In genomic region chr2:136863874-136864273, GRCh38 we compare ENCODE assay signal across 20 cellular contexts.
DNase-seq lines count a peak whose midpoint lies in the region; ATAC-seq and TF ChIP-seq lines count a peak whose summit lies in the region.
"Had no signal": no experiment of that assay in that cellular context is flagged by ENCODE, and none has a peak within 500 bp of the region (broad histone marks: within the 10 kb centered on the region; RNA-seq: fewer than 3 reads in every experiment).

No MANE protein-coding gene starts in this region.

- 1 to 3% methylated on average over 4 of the region's 4 CpGs for WGBS in aorta, 2 donors

- H3K4me3 ChIP-seq in left ventricle myocardium inferior (no peak overlapping the region), aorta (ENCODE audit: low read length in 2 of 2) (peak overlapping the region in 1 of 2 donors; percentile 64)
- H3K4me3 ChIP-seq: A549 had no signal

- intact Hi-C loops in left ventricle myocardium inferior (cut with micrococcal nuclease) (no loop called here), Right ventricle myocardium inferior (cut with DNase I) (no loop called here), aorta (cut with DNase I) (no loop called here)

- TF ChIP-seq CTCF in left ventricle myocardium inferior (IDR thresholded peaks at IDR 0.05; ENCODE audit: borderline replicate concordance) (no peak), nephron (IDR thresholded peaks at IDR 0.05; ENCODE audit: unreplicated experiment in 3 of 3) (no peak)

- H3K27ac Mint-ChIP-seq in nephron: peak overlapping the region in 2 of 3 experiments; percentile 56 to 62
- H3K27ac Mint-ChIP-seq: B cell, CD14-positive monocyte, HFFc6 had no signal

- no peaks in the 10 kb centered on the region for H3K4me1 Mint-ChIP-seq in nephron
- H3K4me1 Mint-ChIP-seq: B cell, CD14-positive monocyte had no signal

- H3K9me3 Mint-ChIP-seq in nephron: no peaks in the 10 kb centered on the region

- H3K27me3 Mint-ChIP-seq in nephron (ENCODE audit: low read depth): no peaks in the 10 kb centered on the region
- H3K27me3 Mint-ChIP-seq: B cell had no signal

- H3K36me3 ChIP-seq in left ventricle myocardium inferior: no peaks in the 10 kb centered on the region
- no peaks in the 10 kb centered on the region for H3K36me3 ChIP-seq in aorta (ENCODE audit: control insufficient read depth in 1 of 2, insufficient read depth in 2 of 2, low read length in 1 of 2)

- H3K27me3 ChIP-seq in left ventricle myocardium inferior (ENCODE audit: low read depth) (no peaks in the 10 kb centered on the region), aorta (ENCODE audit: control insufficient read depth in 1 of 2, insufficient read depth in 2 of 2, low read length in 1 of 2) (no peaks in the 10 kb centered on the region)

- H3K9me3 ChIP-seq in left ventricle myocardium inferior (replicated peaks) (no peaks in the 10 kb centered on the region), aorta (ENCODE audit: control insufficient read depth, low read length) (no peaks in the 10 kb centered on the region)
- H3K9me3 ChIP-seq: A549 had no signal

- ATAC-seq in Right ventricle myocardium inferior: no peak
- peak; percentile 75 for ATAC-seq in aorta (ENCODE audit: low FRiP score)
- ATAC-seq in GM21723 (IDR thresholded peaks at IDR 0.05; ENCODE audit: unreplicated experiment): no peak
- ATAC-seq: A549 had no signal

- no peak overlapping the region for H3K4me3 Mint-ChIP-seq in nephron
- H3K4me3 Mint-ChIP-seq: B cell, CD14-positive monocyte, HFFc6 had no signal

- H3K27ac ChIP-seq in left ventricle myocardium inferior (replicated peaks) (peak overlapping the region; percentile 49), aorta (ENCODE audit: low read depth in 1 of 2, low read length in 2 of 2) (peak overlapping the region; percentile 63 to 87)
- H3K27ac ChIP-seq: A549, RWPE1 had no signal

- H3K4me1 ChIP-seq in left ventricle myocardium inferior: no peaks in the 10 kb centered on the region
- peaks cover 0 to 4% of the 10 kb centered on the region in 2 donors for H3K4me1 ChIP-seq in aorta (ENCODE audit: control insufficient read depth in 1 of 2, insufficient read depth in 2 of 2, low read length in 2 of 2)
- H3K4me1 ChIP-seq: A549 had no signal

- no peaks in the 10 kb centered on the region for H3K36me3 Mint-ChIP-seq in nephron (ENCODE audit: low read depth)
- H3K36me3 Mint-ChIP-seq: CD14-positive monocyte had no signal

- DNase-seq in left ventricle myocardium inferior (no peak), Right ventricle myocardium inferior (ENCODE audit: missing footprints) (no peak), brain pericyte (ENCODE audit: low read depth, low spot score) (peak; percentile 50), aorta (no peak), NCI-H510A (lab: John Stamatoyannopoulos, UW) (no peak)
- DNase-seq: DMS53; GDM1; H7; HFFc6; KBM-7; NCI-H1092 treated with DMSO at 0.1 percent for 48 hours; NCI-H1436 treated with DMSO at 0.1 percent for 48 hours; NCI-H1930; NK-92 treated with Interleukin-12 subunit alpha and Interleukin-12 subunit beta, amount 100 ng/mL, for 24 hours had no signal
